9 cellular contexts compared by ENCODE assay signal in the genomic region with DNA sequence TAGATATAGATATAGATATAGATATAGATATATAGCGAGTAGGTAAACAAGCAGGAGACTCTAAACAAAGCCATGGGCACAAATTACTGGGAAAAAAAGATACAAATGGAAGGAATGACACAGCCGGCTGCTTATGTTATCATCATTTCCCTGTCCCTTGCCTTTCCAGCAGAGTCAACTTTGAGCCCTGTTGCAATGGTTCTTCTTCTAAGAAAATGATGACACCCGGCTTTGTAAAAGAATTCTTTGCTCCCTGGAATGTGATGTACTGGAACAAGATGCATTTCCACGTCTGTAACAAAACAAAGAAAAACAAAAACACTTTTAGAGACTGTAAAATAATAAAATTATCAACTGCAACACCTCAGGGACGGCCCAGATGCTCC.
A peak's percentile ranks its signal among the peaks of the same experiment; 100 is the strongest.
DNase-seq lines count a peak whose midpoint lies in the region; ATAC-seq and TF ChIP-seq lines count a peak whose summit lies in the region.
"Had no signal": no experiment of that assay in that cellular context is flagged by ENCODE, and none has a peak within 500 bp of the region (broad histone marks: within the 10 kb centered on the region; RNA-seq: fewer than 3 reads in every experiment).

No MANE protein-coding gene starts in this region.

- H3K36me3 ChIP-seq in ascending aorta (no peaks in the 10 kb centered on the region), stomach smooth muscle (ENCODE audit: control insufficient read depth in 2 of 2, insufficient read depth in 2 of 2, low read length in 2 of 2) (no peaks in the 10 kb centered on the region)

- DNase-seq in T-helper 2 cell treated with Interferon-gamma antibody and Interleukin-4, amounts not matched to agents 5 μg/mL and 100 μg/mL, for 36 hours (ENCODE audit: low spot score): no peak
- no peak for DNase-seq in T-helper 2 cell
- no peak for DNase-seq in ascending aorta (ENCODE audit: low spot score in 2 of 2)
- no peak for DNase-seq in immature natural killer cell
- DNase-seq in NCI-H1694 treated with DMSO at 0.1 percent for 48 hours (lab: John Stamatoyannopoulos, UW): no peak
- DNase-seq in germinal center (ENCODE audit: low spot score): no peak
- DNase-seq: NCI-H1105 treated with DMSO at 0.1 percent for 48 hours had no signal

- H3K27ac ChIP-seq in ascending aorta (no peak overlapping the region), stomach smooth muscle (ENCODE audit: low read length) (no peak overlapping the region)

- H3K9me3 Mint-ChIP-seq in T-helper 2 cell treated with Interferon-gamma antibody and Interleukin-4, amounts not matched to agents 5 μg/mL and 100 μg/mL, for 36 hours: no peaks in the 10 kb centered on the region
- peaks cover 0 to 11% (median 4%) of the 10 kb centered on the region in 6 donors for H3K9me3 Mint-ChIP-seq in immature natural killer cell

- H3K4me3 Mint-ChIP-seq in T-helper 2 cell treated with Interferon-gamma antibody and Interleukin-4, amounts not matched to agents 5 μg/mL and 100 μg/mL, for 36 hours: peak overlapping the region; percentile 84
- peak overlapping the region; percentile 44 to 88 (median 83) for H3K4me3 Mint-ChIP-seq in immature natural killer cell

- intact Hi-C loops in ascending aorta (cut with DNase I): no loop called here

- TF ChIP-seq CTCF in ascending aorta (IDR thresholded peaks at IDR 0.05): no peak

- H3K4me3 ChIP-seq in ascending aorta (peak overlapping the region; percentile 57 to 63), stomach smooth muscle (ENCODE audit: low read length in 2 of 2) (peak overlapping the region; percentile 77 to 79)

- peaks cover 6% of the 10 kb centered on the region for H3K27me3 Mint-ChIP-seq in T-helper 2 cell treated with Interferon-gamma antibody and Interleukin-4, amounts not matched to agents 5 μg/mL and 100 μg/mL, for 36 hours (ENCODE audit: low read depth)
- peaks cover 2 to 14% (median 9%) of the 10 kb centered on the region in 3 donors for H3K27me3 Mint-ChIP-seq in immature natural killer cell (ENCODE audit: low read depth in 3 of 3)

- H3K9me3 ChIP-seq in ascending aorta (no peaks in the 10 kb centered on the region), stomach smooth muscle (ENCODE audit: control insufficient read depth in 2 of 2, low read length in 2 of 2) (peaks cover 0 to 4% of the 10 kb centered on the region in 2 donors)

- ATAC-seq in HG03280 (IDR thresholded peaks at IDR 0.05; ENCODE audit: unreplicated experiment): no peak

- H3K36me3 Mint-ChIP-seq in T-helper 2 cell treated with Interferon-gamma antibody and Interleukin-4, amounts not matched to agents 5 μg/mL and 100 μg/mL, for 36 hours (ENCODE audit: low read depth): no peaks in the 10 kb centered on the region
- H3K36me3 Mint-ChIP-seq in immature natural killer cell: no peaks in the 10 kb centered on the region

- H3K4me1 Mint-ChIP-seq in T-helper 2 cell treated with Interferon-gamma antibody and Interleukin-4, amounts not matched to agents 5 μg/mL and 100 μg/mL, for 36 hours (ENCODE audit: low read depth): peaks cover 3% of the 10 kb centered on the region
- H3K4me1 Mint-ChIP-seq in immature natural killer cell: peaks cover 6 to 14% of the 10 kb centered on the region in 2 donors

- H3K27ac Mint-ChIP-seq in T-helper 2 cell treated with Interferon-gamma antibody and Interleukin-4, amounts not matched to agents 5 μg/mL and 100 μg/mL, for 36 hours: no peak overlapping the region
- peak overlapping the region in 3 of 6 donors; percentile 4 to 87 (median 56) for H3K27ac Mint-ChIP-seq in immature natural killer cell

- H3K9ac ChIP-seq in stomach smooth muscle (ENCODE audit: low read length in 2 of 2): peak overlapping the region; percentile 55 to 79

- H3K4me1 ChIP-seq in ascending aorta (no peaks in the 10 kb centered on the region), stomach smooth muscle (ENCODE audit: control insufficient read depth, insufficient read depth, low read length) (peaks cover 6% of the 10 kb centered on the region)

- no peaks in the 10 kb centered on the region for H3K27me3 ChIP-seq in ascending aorta
- no peaks in the 10 kb centered on the region for H3K27me3 ChIP-seq in stomach smooth muscle (ENCODE audit: control insufficient read depth in 1 of 2, insufficient read depth in 2 of 2, low read length in 2 of 2)
